12 cellular contexts compared by ENCODE assay signal in genomic region chr12:3117628-3118027, GRCh38. TPM values are rescaled to one million over a fixed set of nuclear protein-coding genes. Genes with fewer than 3 reads are reported as not detected.
DNase-seq lines count a peak whose midpoint lies in the region; ATAC-seq and TF ChIP-seq lines count a peak whose summit lies in the region.
"Had no signal": no experiment of that assay in that cellular context is flagged by ENCODE, and none has a peak within 500 bp of the region (broad histone marks: within the 10 kb centered on the region; RNA-seq: fewer than 3 reads in every experiment).

No MANE protein-coding gene starts in this region.

- ATAC-seq in right cardiac atrium (peak in 1 of 2 donors; percentile 1), HG03378 (IDR thresholded peaks at IDR 0.05; ENCODE audit: unreplicated experiment) (no peak)
- no peak for ATAC-seq in stimulated activated naive B cell treated with anti-CD40 and anti-IgM and Interleukin-4, amounts not matched to agents 10 μg/mL and 1 μg/mL and 100 μg/mL, for 72 hours (replicated peaks)
- ATAC-seq: Panc1 had no signal

- H3K9ac ChIP-seq in subcutaneous abdominal adipose tissue (ENCODE audit: low read length in 5 of 5) = no peak overlapping the region

- H3K9me3 Mint-ChIP-seq in activated T-cell treated with anti-CD3 and anti-CD28 coated beads, Interleukin-2, amount 50 U/mL, for 24 hours = no peaks in the 10 kb centered on the region
- no peaks in the 10 kb centered on the region for H3K9me3 Mint-ChIP-seq in stimulated activated naive B cell treated with anti-CD40 and anti-IgM and Interleukin-4, amounts not matched to agents 10 μg/mL and 1 μg/mL and 100 μg/mL, for 72 hours
- H3K9me3 Mint-ChIP-seq: brain had no signal

- H3K4me3 ChIP-seq in HFF-Myc (replicated peaks; ENCODE audit: low read depth, low read length) (peak overlapping the region; percentile 14), right cardiac atrium (ENCODE audit: low read length) (no peak overlapping the region), subcutaneous abdominal adipose tissue (ENCODE audit: low read depth in 1 of 5, low read length in 5 of 5) (no peak overlapping the region)

- H3K4me1 Mint-ChIP-seq in activated T-cell treated with anti-CD3 and anti-CD28 coated beads, Interleukin-2, amount 50 U/mL, for 24 hours (ENCODE audit: low read depth) = peaks cover 15% of the 10 kb centered on the region
- H3K4me1 Mint-ChIP-seq in stimulated activated naive B cell treated with anti-CD40 and anti-IgM and Interleukin-4, amounts not matched to agents 10 μg/mL and 1 μg/mL and 100 μg/mL, for 72 hours = peaks cover 0 to 2% of the 10 kb centered on the region in 2 donors

- WGBS in right cardiac atrium = 67% methylated on average over 3 of the region's 3 CpGs

- no peak for TF ChIP-seq CTCF in HFF-Myc (IDR thresholded peaks at IDR 0.05; ENCODE audit: low read depth, low read length, missing control alignments)

- DNase-seq in HFF-Myc (ENCODE audit: extremely low read depth, low read depth) (peak; percentile 85), amniotic stem cell (lab: John Stamatoyannopoulos, UW) (peak; percentile 58), right cardiac atrium (no peak), LoVo (ENCODE audit: low spot score) (no peak)
- no peak for DNase-seq in activated T-cell treated with anti-CD3 and anti-CD28 coated beads, Interleukin-2, amount 50 U/mL, for 24 hours
- no peak for DNase-seq in stimulated activated naive B cell treated with anti-CD40 and anti-IgM and Interleukin-4, amounts not matched to agents 10 μg/mL and 1 μg/mL and 100 μg/mL, for 72 hours
- DNase-seq: small intestine; stimulated activated naive CD4-positive, alpha-beta T cell had no signal

- H3K27ac ChIP-seq in right cardiac atrium (ENCODE audit: low read length) = peak overlapping the region; percentile 83
- peak overlapping the region; percentile 60 for H3K27ac ChIP-seq in subcutaneous abdominal adipose tissue (ENCODE audit: low read depth, low read length)

- H3K4me1 ChIP-seq in right cardiac atrium (ENCODE audit: control insufficient read depth, insufficient read depth, low read length) = peaks cover 26% of the 10 kb centered on the region
- H3K4me1 ChIP-seq in subcutaneous abdominal adipose tissue (ENCODE audit: control insufficient read depth in 5 of 5, insufficient read depth in 5 of 5, low read length in 5 of 5) = peaks cover 10 to 60% (median 29%) of the 10 kb centered on the region in 5 donors

- peaks cover 0 to 10% (median 0%) of the 10 kb centered on the region in 5 donors for H3K36me3 ChIP-seq in subcutaneous abdominal adipose tissue (ENCODE audit: control insufficient read depth in 5 of 5, insufficient read depth in 5 of 5, low read length in 5 of 5)

- no peak overlapping the region for H3K27ac Mint-ChIP-seq in activated T-cell treated with anti-CD3 and anti-CD28 coated beads, Interleukin-2, amount 50 U/mL, for 24 hours
- H3K27ac Mint-ChIP-seq in stimulated activated naive B cell treated with anti-CD40 and anti-IgM and Interleukin-4, amounts not matched to agents 10 μg/mL and 1 μg/mL and 100 μg/mL, for 72 hours = no peak overlapping the region

- intact Hi-C loops in right cardiac atrium (cut with DNase I) = no loop called here

- peaks cover 57% of the 10 kb centered on the region for H3K27me3 Mint-ChIP-seq in activated T-cell treated with anti-CD3 and anti-CD28 coated beads, Interleukin-2, amount 50 U/mL, for 24 hours
- H3K27me3 Mint-ChIP-seq in stimulated activated naive B cell treated with anti-CD40 and anti-IgM and Interleukin-4, amounts not matched to agents 10 μg/mL and 1 μg/mL and 100 μg/mL, for 72 hours = peaks cover 48 to 60% of the 10 kb centered on the region in 2 donors
- H3K27me3 Mint-ChIP-seq: brain had no signal

- H3K4me3 Mint-ChIP-seq in activated T-cell treated with anti-CD3 and anti-CD28 coated beads, Interleukin-2, amount 50 U/mL, for 24 hours = no peak overlapping the region
- H3K4me3 Mint-ChIP-seq in stimulated activated naive B cell treated with anti-CD40 and anti-IgM and Interleukin-4, amounts not matched to agents 10 μg/mL and 1 μg/mL and 100 μg/mL, for 72 hours = no peak overlapping the region

- H3K27me3 ChIP-seq in right cardiac atrium (ENCODE audit: control insufficient read depth, insufficient read depth) (no peaks in the 10 kb centered on the region), subcutaneous abdominal adipose tissue (ENCODE audit: control insufficient read depth in 5 of 5, insufficient read depth in 4 of 5, low read length in 5 of 5) (no peaks in the 10 kb centered on the region)

- H3K9me3 ChIP-seq in right cardiac atrium (ENCODE audit: control insufficient read depth, low read length) (no peaks in the 10 kb centered on the region), subcutaneous abdominal adipose tissue (ENCODE audit: control insufficient read depth in 5 of 5, low read length in 5 of 5) (no peaks in the 10 kb centered on the region)

- H3K36me3 Mint-ChIP-seq in activated T-cell treated with anti-CD3 and anti-CD28 coated beads, Interleukin-2, amount 50 U/mL, for 24 hours (ENCODE audit: low read depth) = no peaks in the 10 kb centered on the region
- no peaks in the 10 kb centered on the region for H3K36me3 Mint-ChIP-seq in stimulated activated naive B cell treated with anti-CD40 and anti-IgM and Interleukin-4, amounts not matched to agents 10 μg/mL and 1 μg/mL and 100 μg/mL, for 72 hours

RNA-seq across cellular contexts. Expression of gene TSPAN9, which starts 40.4 kb away (rescaled TPM):
- total RNA-seq in right cardiac atrium = 100 to 1,000 TPM; 151 to 184 (median 172) TPM
- polyA plus RNA-seq in right cardiac atrium = 121 TPM

Comparison
In these comparisons a context has a peak if more than half of its experiments do, and no peak if none do; other contexts are left out.
1. DNase-seq: peak in HFF-Myc (single experiment) and amniotic stem cell (single experiment); none in right cardiac atrium (0 of 3), LoVo (single experiment), activated T-cell treated with anti-CD3 and anti-CD28 coated beads, Interleukin-2, amount 50 U/mL, for 24 hours (single experiment) and stimulated activated naive B cell treated with anti-CD40 and anti-IgM and Interleukin-4, amounts not matched to agents 10 μg/mL and 1 μg/mL and 100 μg/mL, for 72 hours (single experiment).